In genomic region chr13:71964491-71965108, GRCh38 we compare ENCODE assay signal across 17 cellular contexts.
A peak's percentile ranks its signal among the peaks of the same experiment; 100 is the strongest.
DNase-seq lines count a peak whose midpoint lies in the region; ATAC-seq and TF ChIP-seq lines count a peak whose summit lies in the region.
"Had no signal": no experiment of that assay in that cellular context is flagged by ENCODE, and none has a peak within 500 bp of the region (broad histone marks: within the 10 kb centered on the region; RNA-seq: fewer than 3 reads in every experiment).

No MANE protein-coding gene starts in this region.

- H3K4me3 ChIP-seq in Loucy (ENCODE audit: low read length, poor library complexity, severe bottlenecking): peak overlapping the region; percentile 48
- H3K4me3 ChIP-seq: tibial artery had no signal

- H3F3A ChIP-seq in Loucy (ENCODE audit: low read depth): no peaks in the 10 kb centered on the region

- H3K4me1 ChIP-seq in Loucy (ENCODE audit: insufficient read depth, low read length, poor library complexity, severe bottlenecking): no peaks in the 10 kb centered on the region
- H3K4me1 ChIP-seq: parathyroid adenoma, tibial artery had no signal

- H3K9ac ChIP-seq in Loucy (ENCODE audit: low read depth, low read length, poor library complexity, severe bottlenecking): no peak overlapping the region
- H3K9ac ChIP-seq: parathyroid adenoma had no signal

- no peaks in the 10 kb centered on the region for H3K36me3 Mint-ChIP-seq in activated CD4-positive, alpha-beta T cell treated with anti-CD3 and anti-CD28 coated beads, Interleukin-2, amount 10 ng/mL, durations not matched to agents 7 days and 5 days (ENCODE audit: low read depth)
- H3K36me3 Mint-ChIP-seq in Calu3 (ENCODE audit: insufficient read depth, unreplicated experiment): no peaks in the 10 kb centered on the region
- H3K36me3 Mint-ChIP-seq: brain had no signal

- H4K20me1 ChIP-seq in Loucy (ENCODE audit: insufficient read depth, low read length, poor library complexity, severe bottlenecking): no peaks in the 10 kb centered on the region

- peak overlapping the region; percentile 56 for H3K4me3 Mint-ChIP-seq in activated CD4-positive, alpha-beta T cell treated with anti-CD3 and anti-CD28 coated beads, Interleukin-2, amount 10 ng/mL, durations not matched to agents 7 days and 5 days
- H3K4me3 Mint-ChIP-seq in Calu3 (ENCODE audit: low read depth, unreplicated experiment): no peak overlapping the region
- H3K4me3 Mint-ChIP-seq: brain had no signal

- TF ChIP-seq CTCF in Loucy (conservative IDR thresholded peaks at IDR 0.05; ENCODE audit: low read length) (no peak), Calu3 (IDR thresholded peaks at IDR 0.05; ENCODE audit: unreplicated experiment) (no peak)

- H2AFZ ChIP-seq in Loucy (ENCODE audit: low read length): peak overlapping the region; percentile 46
- H2AFZ ChIP-seq: parathyroid adenoma had no signal

- CTCF ChIA-PET in activated CD4-positive, alpha-beta T cell treated with anti-CD3 and anti-CD28 coated beads, Interleukin-2, amount 10 ng/mL, durations not matched to agents 7 days and 5 days (lab: Charles Lee): no interaction called here
- CTCF ChIA-PET in Calu3 (lab: Charles Lee): no interaction called here

- no peaks in the 10 kb centered on the region for H3K9me3 ChIP-seq in Loucy (ENCODE audit: insufficient read depth, low read depth, low read length)
- H3K9me3 ChIP-seq: tibial artery had no signal

- no peak for ATAC-seq in GM21619 (IDR thresholded peaks at IDR 0.05; ENCODE audit: unreplicated experiment)
- no peak for ATAC-seq in HG03342 (IDR thresholded peaks at IDR 0.05; ENCODE audit: unreplicated experiment)

- H3K27me3 Mint-ChIP-seq in activated CD4-positive, alpha-beta T cell treated with anti-CD3 and anti-CD28 coated beads, Interleukin-2, amount 10 ng/mL, durations not matched to agents 7 days and 5 days: no peaks in the 10 kb centered on the region
- H3K27me3 Mint-ChIP-seq in Calu3 (ENCODE audit: unreplicated experiment): no peaks in the 10 kb centered on the region
- H3K27me3 Mint-ChIP-seq: brain had no signal

- H3K27me3 ChIP-seq in Loucy (ENCODE audit: insufficient read depth, low read length, poor library complexity, severe bottlenecking): no peaks in the 10 kb centered on the region
- H3K27me3 ChIP-seq: tibial artery had no signal

- H3K4me1 Mint-ChIP-seq in activated CD4-positive, alpha-beta T cell treated with anti-CD3 and anti-CD28 coated beads, Interleukin-2, amount 10 ng/mL, durations not matched to agents 7 days and 5 days: peaks cover 5% of the 10 kb centered on the region
- H3K4me1 Mint-ChIP-seq in Calu3 (ENCODE audit: low read depth, unreplicated experiment): no peaks in the 10 kb centered on the region
- H3K4me1 Mint-ChIP-seq: brain had no signal

- no peaks in the 10 kb centered on the region for H3K9me3 Mint-ChIP-seq in activated CD4-positive, alpha-beta T cell treated with anti-CD3 and anti-CD28 coated beads, Interleukin-2, amount 10 ng/mL, durations not matched to agents 7 days and 5 days
- H3K9me3 Mint-ChIP-seq in Calu3 (ENCODE audit: low read depth, unreplicated experiment): no peaks in the 10 kb centered on the region
- H3K9me3 Mint-ChIP-seq: brain had no signal

- intact Hi-C loops in Calu3 (cut with micrococcal nuclease; ENCODE audit: unreplicated experiment): no loop called here

- H3K79me2 ChIP-seq in Loucy (ENCODE audit: insufficient read depth, low read length): no peaks in the 10 kb centered on the region
- H3K79me2 ChIP-seq: parathyroid adenoma had no signal

- H3K4me2 ChIP-seq in Loucy (ENCODE audit: low read depth, low read length, poor library complexity, severe bottlenecking): peak overlapping the region; percentile 55

- peak; percentile 5 for DNase-seq in activated CD4-positive, alpha-beta T cell treated with anti-CD3 and anti-CD28 coated beads, Interleukin-2, amount 10 ng/mL, durations not matched to agents 7 days and 5 days
- no peak for DNase-seq in activated CD4-positive, alpha-beta T cell treated with anti-CD3 and anti-CD28 coated beads, Interleukin-2, amount 50 U/mL, for 4 hours
- DNase-seq in amniotic epithelial cell (ENCODE audit: low read depth) (peak; percentile 7), pons (ENCODE audit: low spot score) (peak; percentile 1), Calu3 (no peak)
- DNase-seq: DMS 273 treated with DMSO at 0.1 percent for 48 hours; effector CD8-positive, alpha-beta T cell; foreskin fibroblast; KBM-7; NCI-H1436 treated with DMSO at 0.1 percent for 48 hours; SIG-M5; tibial artery had no signal

- H3K9me2 ChIP-seq in Loucy (replicated peaks; ENCODE audit: low read depth, low read length): no peaks in the 10 kb centered on the region

- H3K36me3 ChIP-seq in Loucy (ENCODE audit: insufficient read depth, low read length): no peaks in the 10 kb centered on the region
- H3K36me3 ChIP-seq: tibial artery had no signal

- no TSS peak for BruUV-seq in Calu3 (replicated peaks; lab: Mats Ljungman, UMichigan)

- POLR2A ChIA-PET in activated CD4-positive, alpha-beta T cell treated with anti-CD3 and anti-CD28 coated beads, Interleukin-2, amount 10 ng/mL, durations not matched to agents 7 days and 5 days (lab: Charles Lee): interaction anchor here (0.6 kb wide), 1 partner anchor 80 kb away, joined by 3 read pairs; no protein-coding TSS in a partner anchor

- no peak overlapping the region for H3K27ac Mint-ChIP-seq in activated CD4-positive, alpha-beta T cell treated with anti-CD3 and anti-CD28 coated beads, Interleukin-2, amount 10 ng/mL, durations not matched to agents 7 days and 5 days
- no peak overlapping the region for H3K27ac Mint-ChIP-seq in Calu3 (ENCODE audit: unreplicated experiment)
- H3K27ac Mint-ChIP-seq: brain had no signal

Comparison
In these comparisons a context has a peak if more than half of its experiments do, and no peak if none do; other contexts are left out.
1. DNase-seq: peak in activated CD4-positive, alpha-beta T cell treated with anti-CD3 and anti-CD28 coated beads, Interleukin-2, amount 10 ng/mL, durations not matched to agents 7 days and 5 days (single experiment), amniotic epithelial cell (single experiment) and pons (single experiment); none in activated CD4-positive, alpha-beta T cell treated with anti-CD3 and anti-CD28 coated beads, Interleukin-2, amount 50 U/mL, for 4 hours (0 of 2) and Calu3 (single experiment).